In the genomic region with DNA sequence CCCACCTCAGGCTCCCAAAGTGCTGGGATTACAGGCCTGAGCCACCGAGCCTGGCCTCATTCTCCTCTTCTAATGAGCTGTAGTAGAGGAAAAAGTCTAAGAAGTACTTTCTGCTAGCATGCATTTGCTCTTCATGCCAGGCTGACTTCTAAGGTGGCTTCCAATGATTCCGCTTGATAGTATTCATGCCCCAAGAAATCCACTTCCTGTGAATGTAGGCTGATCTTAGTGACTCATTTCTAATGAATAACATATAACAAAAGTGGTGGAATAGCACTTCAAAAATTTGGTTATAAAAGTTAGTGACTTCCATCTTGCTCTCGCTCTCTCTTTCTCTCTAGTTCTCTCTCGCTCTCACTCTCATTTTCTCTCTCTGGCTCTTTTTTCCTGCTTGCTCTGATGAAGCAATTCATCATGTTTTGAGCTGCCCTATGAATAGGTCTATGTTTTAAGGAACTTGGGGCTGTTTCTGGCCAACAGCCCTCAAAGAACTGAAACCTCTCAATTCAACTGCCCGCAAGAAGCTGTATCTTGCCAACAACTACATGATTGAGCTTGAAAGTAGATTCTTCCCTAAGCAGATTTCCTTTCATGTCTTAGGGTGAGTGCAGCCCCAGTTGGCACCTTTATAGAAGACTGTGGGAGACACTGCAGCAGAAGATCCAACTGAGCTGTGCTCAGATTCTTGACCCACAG, we compare ENCODE assay signal across 21 cellular contexts.
"Had no signal": no experiment of that assay in that cellular context is flagged by ENCODE, and none has a peak within 500 bp of the region (broad histone marks: within the 10 kb centered on the region; RNA-seq: fewer than 3 reads in every experiment).

No MANE protein-coding gene starts in this region.

- H3K4me1 ChIP-seq: pancreas, uterus had no signal

- H3K36me3 ChIP-seq: pancreas, stomach, uterus had no signal

- H3K27ac ChIP-seq: pancreas, stomach, uterus had no signal

- H3K36me3 Mint-ChIP-seq: activated CD4-positive, alpha-beta memory T cell treated with anti-CD3 and anti-CD28 coated beads for 36 hours; activated naive CD8-positive, alpha-beta T cell had no signal

- ATAC-seq: activated T-cell treated with anti-CD3 and anti-CD28 coated beads, Interleukin-2, amount 50 U/mL, for 4 hours; esophagus mucosa; left ventricle myocardium superior; pancreas had no signal

- DNase-seq: activated CD4-positive, alpha-beta memory T cell treated with anti-CD3 and anti-CD28 coated beads for 36 hours; activated CD4-positive, alpha-beta T cell treated with anti-CD3 and anti-CD28 coated beads for 1 hour; activated gamma-delta T cell; activated T-cell treated with anti-CD3 and anti-CD28 coated beads, Interleukin-2, amount 50 U/mL, for 4 hours; amygdala; dermis blood vessel endothelial cell; endodermal cell; foreskin fibroblast; head of caudate nucleus; left ventricle myocardium superior; mesendoderm; pancreas; retina; stimulated activated CD4-positive, alpha-beta T cell treated with anti-CD3 and anti-CD28 coated beads, Interleukin-15, amount 100 ng/mL, for 24 hours; stimulated activated CD4-positive, alpha-beta T cell treated with anti-CD3 and anti-CD28 coated beads, Interleukin-4, amount 100 ng/mL, for 4 hours; stomach; T-helper 9 cell; uterus had no signal

- H3K27ac Mint-ChIP-seq: activated CD4-positive, alpha-beta memory T cell treated with anti-CD3 and anti-CD28 coated beads for 36 hours; activated naive CD8-positive, alpha-beta T cell; endodermal cell had no signal

- H3K9me3 ChIP-seq: pancreas, stomach, uterus had no signal

- H3K4me3 Mint-ChIP-seq: activated CD4-positive, alpha-beta memory T cell treated with anti-CD3 and anti-CD28 coated beads for 36 hours; activated naive CD8-positive, alpha-beta T cell; activated T-cell treated with anti-CD3 and anti-CD28 coated beads, Interleukin-2, amount 50 U/mL, for 4 hours; endodermal cell had no signal

- H3K9me3 Mint-ChIP-seq: activated CD4-positive, alpha-beta memory T cell treated with anti-CD3 and anti-CD28 coated beads for 36 hours; activated T-cell treated with anti-CD3 and anti-CD28 coated beads, Interleukin-2, amount 50 U/mL, for 4 hours; endodermal cell had no signal

- H3K27me3 Mint-ChIP-seq: activated CD4-positive, alpha-beta memory T cell treated with anti-CD3 and anti-CD28 coated beads for 36 hours; activated naive CD8-positive, alpha-beta T cell had no signal

- FAIRE-seq: islet of Langerhans, pancreas had no signal

- H3K4me3 ChIP-seq: pancreas, stomach, uterus had no signal
